ENCODE assay signal across 1 cellular context in the genomic region with DNA sequence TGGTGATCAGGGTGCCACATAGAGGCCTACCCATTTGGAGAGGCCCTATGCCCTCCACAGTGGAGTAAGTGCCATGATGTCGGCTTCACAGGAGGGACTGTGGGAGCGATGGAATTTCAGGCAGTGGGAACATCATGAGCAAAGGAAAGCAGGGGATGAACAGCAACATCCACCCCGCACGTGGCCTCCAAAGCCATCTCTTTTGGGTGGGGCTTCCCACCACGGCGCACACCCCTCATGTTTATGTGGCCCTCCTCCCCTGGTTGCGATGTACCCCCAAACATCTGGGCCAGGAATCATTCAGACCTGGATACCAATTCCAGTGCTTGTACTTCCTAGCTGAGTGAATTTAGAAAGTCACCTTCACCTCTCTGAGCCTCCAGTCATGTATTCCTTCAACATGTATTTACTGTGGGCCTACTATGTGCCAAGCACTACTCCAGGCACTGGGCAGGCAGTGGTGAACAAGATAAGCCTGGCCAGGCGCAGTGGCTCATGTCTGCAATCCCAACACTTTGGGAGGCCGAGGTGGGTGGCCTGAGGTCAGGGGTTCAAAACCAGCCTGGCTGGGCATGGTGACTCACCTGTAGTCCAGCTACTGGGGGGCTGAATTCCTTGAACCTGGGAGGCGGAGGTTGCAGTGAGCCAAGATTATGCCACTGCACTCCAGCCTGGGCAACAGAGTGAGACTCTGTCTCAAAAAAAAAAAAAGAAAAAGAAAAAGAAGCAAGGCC.
TF ChIP-seq lines count a peak whose summit lies in the region.

No MANE protein-coding gene starts in this region.

TF ChIP-seq in GM12891, 5 proteins besides CTCF, POLR2A, EP300 and RAD21 (continued from another document):
- TF ChIP-seq PAX5 (IDR thresholded peaks at IDR 0.05; ENCODE audit: insufficient read depth, low read length, severe bottlenecking): no peak
- no peak for TF ChIP-seq POLR2AphosphoS5 (IDR thresholded peaks at IDR 0.05; ENCODE audit: low read depth, low read length)
- TF ChIP-seq TAF1 (IDR thresholded peaks at IDR 0.05; ENCODE audit: low read depth, low read length): no peak
- no peak for TF ChIP-seq POU2F2 (IDR thresholded peaks at IDR 0.05; ENCODE audit: low read depth, low read length)
